14 cellular contexts compared by ENCODE assay signal in genomic region chr17:7016886-7017826, GRCh38. TPM values are rescaled to one million over a fixed set of nuclear protein-coding genes. Genes with fewer than 3 reads are reported as not detected.
DNase-seq lines count a peak whose midpoint lies in the region; ATAC-seq and TF ChIP-seq lines count a peak whose summit lies in the region.
"Had no signal": no experiment of that assay in that cellular context is flagged by ENCODE, and none has a peak within 500 bp of the region (broad histone marks: within the 10 kb centered on the region; RNA-seq: fewer than 3 reads in every experiment).

No MANE protein-coding gene starts in this region.

- no peaks in the 10 kb centered on the region for H3K9me2 ChIP-seq in hepatocyte (replicated peaks; ENCODE audit: insufficient read depth)

- no peak overlapping the region for H3K4me2 ChIP-seq in hepatocyte

- H3K27ac Mint-ChIP-seq in CD4-positive, alpha-beta memory T cell, result peak overlapping the region; percentile 52 to 98 (median 97)
- H3K27ac Mint-ChIP-seq in T-cell (peak overlapping the region; percentile 44 to 69), endodermal cell (no peak overlapping the region)

- H3K79me2 ChIP-seq in hepatocyte, result peaks cover 15% of the 10 kb centered on the region

- no peak overlapping the region for H2AFZ ChIP-seq in hepatocyte

- POLR2A ChIA-PET in CD4-positive, alpha-beta memory T cell (lab: Charles Lee; ENCODE audit: partially characterized antibody), result interaction anchor here (1.0 to 3.0 kb wide), 3 partner anchors 7 to 18 kb away, joined by 5 to 37 read pairs (median 16); partner anchors contain the start of genes BCL6B and SLC16A13
- POLR2A ChIA-PET in T-cell (lab: Charles Lee), result no interaction called here

- H3K4me1 ChIP-seq in CD4-positive, alpha-beta memory T cell (ENCODE audit: insufficient read depth, low read length), result peaks cover 53% of the 10 kb centered on the region
- H3K4me1 ChIP-seq in endodermal cell (ENCODE audit: control insufficient read depth, insufficient read depth, low read length) (no peaks in the 10 kb centered on the region), psoas muscle (peaks cover 30% of the 10 kb centered on the region), hepatocyte (ENCODE audit: insufficient read depth) (peaks cover 7% of the 10 kb centered on the region)

- peaks cover 9 to 32% of the 10 kb centered on the region in 2 donors for H3K36me3 Mint-ChIP-seq in CD4-positive, alpha-beta memory T cell
- H3K36me3 Mint-ChIP-seq in T-cell (peaks cover 3% of the 10 kb centered on the region), endodermal cell (ENCODE audit: low read depth) (peaks cover 18% of the 10 kb centered on the region)

- 92 to 93% methylated on average over 11 to 20 of the region's 20 CpGs for WGBS in endodermal cell (ENCODE audit: insufficient coverage in 1 of 2, insufficient read length in 1 of 2), 2 experiments
- WGBS in psoas muscle, 3 donors, result 62 to 77% (median 64%) methylated on average over 20 of the region's 20 CpGs
- WGBS in hepatocyte (ENCODE audit: low lambda C conversion rate, missing lambda C conversion rate), result 87% methylated on average over 20 of the region's 20 CpGs

- no peaks in the 10 kb centered on the region for H3K27me3 Mint-ChIP-seq in CD4-positive, alpha-beta memory T cell
- H3K27me3 Mint-ChIP-seq in T-cell (no peaks in the 10 kb centered on the region), endodermal cell (ENCODE audit: insufficient read depth) (peaks cover 17% of the 10 kb centered on the region)

- TF ChIP-seq CTCF in endodermal cell (conservative IDR thresholded peaks at IDR 0.05) (no peak), psoas muscle (IDR thresholded peaks at IDR 0.05) (no peak), hepatocyte (IDR thresholded peaks at IDR 0.05; ENCODE audit: poor library complexity) (no peak)

- no peaks in the 10 kb centered on the region for H4K20me1 ChIP-seq in hepatocyte (ENCODE audit: insufficient read depth, poor library complexity, severe bottlenecking)

- intact Hi-C loops in CD4-positive, alpha-beta memory T cell (cut with micrococcal nuclease), result loop anchor here (2.0 to 10.0 kb wide), 2 partner anchors 18 to 1432 kb away; partner anchors contain the start of gene NLRP1
- intact Hi-C loops in psoas muscle (cut with DNase I), result no loop called here

- H3K4me3 ChIP-seq in CD4-positive, alpha-beta memory T cell (ENCODE audit: low read length in 2 of 2), result no peak overlapping the region
- H3K4me3 ChIP-seq in endodermal cell (ENCODE audit: low read length), result no peak overlapping the region
- H3K4me3 ChIP-seq in psoas muscle, result peak overlapping the region; percentile 70
- H3K4me3 ChIP-seq in hepatocyte, result no peak overlapping the region

- no peaks in the 10 kb centered on the region for H3K27me3 ChIP-seq in CD4-positive, alpha-beta memory T cell (ENCODE audit: insufficient read depth, low read length)
- H3K27me3 ChIP-seq in endodermal cell (ENCODE audit: control insufficient read depth, insufficient read depth, low read length, poor library complexity, severe bottlenecking), result peaks cover 16% of the 10 kb centered on the region
- peaks cover 0 to 1% (median 0%) of the 10 kb centered on the region in 3 donors for H3K27me3 ChIP-seq in psoas muscle (ENCODE audit: insufficient read depth in 3 of 3, low read length in 2 of 3)
- H3K27me3 ChIP-seq in hepatocyte, result peaks cover under 1% of the 10 kb centered on the region

- peak overlapping the region in 7 of 8 donors; percentile 3 to 71 (median 18) for H3K4me3 Mint-ChIP-seq in CD4-positive, alpha-beta memory T cell
- H3K4me3 Mint-ChIP-seq in T-cell (peak overlapping the region in 2 of 3 donors; percentile 34 to 54), endodermal cell (no peak overlapping the region)

- peak overlapping the region; percentile 96 for H3K27ac ChIP-seq in CD4-positive, alpha-beta memory T cell (ENCODE audit: low read depth, low read length)
- no peak overlapping the region for H3K27ac ChIP-seq in endodermal cell (ENCODE audit: low read depth, low read length)
- peak overlapping the region; percentile 80 for H3K27ac ChIP-seq in psoas muscle
- no peak overlapping the region for H3K27ac ChIP-seq in hepatocyte

- no peaks in the 10 kb centered on the region for H3K9me3 ChIP-seq in CD4-positive, alpha-beta memory T cell (ENCODE audit: control insufficient read depth in 1 of 2, low read length in 2 of 2)
- no peaks in the 10 kb centered on the region for H3K9me3 ChIP-seq in endodermal cell (ENCODE audit: control insufficient read depth, low read length)
- H3K9me3 ChIP-seq in psoas muscle, result no peaks in the 10 kb centered on the region
- no peaks in the 10 kb centered on the region for H3K9me3 ChIP-seq in hepatocyte (ENCODE audit: low read depth)
- H3K9me3 ChIP-seq: neutrophil had no signal

- no peak overlapping the region for H3K9ac ChIP-seq in endodermal cell (ENCODE audit: extremely low read depth, low read length, poor library complexity, severe bottlenecking)

- H3K36me3 ChIP-seq in CD4-positive, alpha-beta memory T cell (ENCODE audit: insufficient read depth, low read length), result peaks cover 8% of the 10 kb centered on the region
- H3K36me3 ChIP-seq in endodermal cell (ENCODE audit: control insufficient read depth, insufficient read depth, low read length), result peaks cover 3% of the 10 kb centered on the region
- H3K36me3 ChIP-seq in psoas muscle (ENCODE audit: insufficient read depth in 1 of 2, low read depth in 1 of 2), result peaks cover 0 to 12% of the 10 kb centered on the region in 2 donors
- no peaks in the 10 kb centered on the region for H3K36me3 ChIP-seq in hepatocyte (replicated peaks; ENCODE audit: insufficient read depth, low read depth)

- CTCF ChIA-PET in CD4-positive, alpha-beta memory T cell (lab: Charles Lee; ENCODE audit: partially characterized antibody), result interaction anchor here (1.1 to 6.8 kb wide), 5 partner anchors 13 to 103 kb away, joined by 3 to 64 read pairs (median 5); no protein-coding TSS in a partner anchor
- CTCF ChIA-PET in T-cell (lab: Charles Lee), result interaction anchor here (0.7 to 1.0 kb wide), 2 partner anchors 13 to 106 kb away, joined by 3 read pairs; no protein-coding TSS in a partner anchor

- H3K9me3 Mint-ChIP-seq in CD4-positive, alpha-beta memory T cell, result no peaks in the 10 kb centered on the region
- H3K9me3 Mint-ChIP-seq in T-cell (no peaks in the 10 kb centered on the region), endodermal cell (no peaks in the 10 kb centered on the region)

- H3K4me1 Mint-ChIP-seq in CD4-positive, alpha-beta memory T cell, result peaks cover 30 to 86% (median 50%) of the 10 kb centered on the region in 4 donors
- H3K4me1 Mint-ChIP-seq in T-cell, result peaks cover 56 to 70% (median 67%) of the 10 kb centered on the region in 3 donors
- H3K4me1 Mint-ChIP-seq in endodermal cell, result peaks cover 30% of the 10 kb centered on the region

- ATAC-seq in T-cell (replicated peaks in 1 of 4) (no peak), psoas muscle (no peak)
- ATAC-seq: SK-N-SH treated with all-trans-retinoic acid at 6 μM for 48 hours had no signal

- DNase-seq in CD4-positive, alpha-beta memory T cell, result no peak
- no peak for DNase-seq in T-cell
- DNase-seq in endodermal cell, result peak; percentile 48
- DNase-seq in psoas muscle, result no peak
- no peak for DNase-seq in hepatocyte (ENCODE audit: low spot score)
- DNase-seq in H4 (ENCODE audit: low spot score), result no peak
- no peak for DNase-seq in NCI-H146 (lab: John Stamatoyannopoulos, UW)
- no peak for DNase-seq in NCI-H748 treated with DMSO at 0.1 percent for 48 hours (lab: John Stamatoyannopoulos, UW)
- DNase-seq: DMS 273 treated with DMSO at 0.1 percent for 48 hours, GOT3, NCI-H510A treated with DMSO at 0.1 percent for 48 hours had no signal

RNA-seq across cellular contexts. Expression of gene RNASEK, which starts 4.7 kb away (rescaled TPM):
- total RNA-seq in CD4-positive, alpha-beta memory T cell, result 100 to 1,000 TPM; 166 to 179 TPM
- polyA plus RNA-seq in CD4-positive, alpha-beta memory T cell, result 100 to 1,000 TPM; 410 to 812 TPM
- 100 to 1,000 TPM in 4 of 5 donors, 10 to 100 TPM in 1; 98.3 to 160 (median 133) TPM for total RNA-seq in T-cell
- 100 to 1,000 TPM; 233 to 277 TPM for total RNA-seq in endodermal cell
- 221 TPM for polyA plus RNA-seq in endodermal cell (2013, experiment 1 of 2)
- 204 TPM for polyA plus RNA-seq in endodermal cell (2013, experiment 2 of 2)
- total RNA-seq in psoas muscle, result 100 to 1,000 TPM; 113 to 148 (median 139) TPM
- polyA plus RNA-seq in psoas muscle, result 100 to 1,000 TPM; 233 to 321 (median 236) TPM
- total RNA-seq in hepatocyte, result 309 and 434 TPM in 2 replicates
- 889 and 995 TPM in 2 replicates for polyA plus RNA-seq in hepatocyte
- 166 and 188 TPM in 2 replicates for total RNA-seq in H4 (2014; rRNA removed; shearing (Covaris generic))

RNA-seq across cellular contexts. Expression of gene BCL6B, which starts 5.7 kb away (rescaled TPM):
- not detected for total RNA-seq in CD4-positive, alpha-beta memory T cell
- not detected for polyA plus RNA-seq in CD4-positive, alpha-beta memory T cell
- total RNA-seq in T-cell, result under 1 TPM in 1 of 5 donors, not detected in 4; 0.53 TPM
- 1 to 10 TPM; 2.9 to 7.0 TPM for total RNA-seq in endodermal cell
- 2.0 TPM for polyA plus RNA-seq in endodermal cell (2013, experiment 1 of 2)
- polyA plus RNA-seq in endodermal cell (2013, experiment 2 of 2), result 1.1 TPM
- 10 to 100 TPM in 2 of 4 donors, 1 to 10 TPM in 2; 6.1 to 11.9 (median 10.1) TPM for total RNA-seq in psoas muscle
- 1 to 10 TPM; 2.0 to 4.4 (median 4.3) TPM for polyA plus RNA-seq in psoas muscle
- 0.53 and 1.1 TPM in 2 replicates for total RNA-seq in hepatocyte
- 0.95 and 1.1 TPM in 2 replicates for polyA plus RNA-seq in hepatocyte
- not detected in 2 replicates for total RNA-seq in H4 (2014; rRNA removed; shearing (Covaris generic))
- total RNA-seq: MCF 10A had no signal

RNA-seq across cellular contexts. Expression of gene SLC16A13, which starts 18.7 kb away (rescaled TPM):
- 10 to 100 TPM; 13.1 to 13.7 TPM for total RNA-seq in CD4-positive, alpha-beta memory T cell
- polyA plus RNA-seq in CD4-positive, alpha-beta memory T cell, result 1 to 10 TPM in 1 of 2 donors, under 1 TPM in 1; 0.93 to 1.8 TPM
- total RNA-seq in T-cell, result 10 to 100 TPM in 3 of 5 donors, 1 to 10 TPM in 2; 3.8 to 17.6 (median 15.4) TPM
- 10 to 100 TPM; 18.8 to 19.9 TPM for total RNA-seq in endodermal cell
- polyA plus RNA-seq in endodermal cell (2013, experiment 1 of 2), result 4.3 TPM
- polyA plus RNA-seq in endodermal cell (2013, experiment 2 of 2), result 4.3 TPM
- 1 to 10 TPM in 1 of 4 donors, under 1 TPM in 3; 0.57 to 1.5 (median 0.72) TPM for total RNA-seq in psoas muscle
- under 1 TPM; 0.17 to 0.40 (median 0.40) TPM for polyA plus RNA-seq in psoas muscle
- 6.2 TPM in 2 replicates for total RNA-seq in hepatocyte
- 18.8 and 21.1 TPM in 2 replicates for polyA plus RNA-seq in hepatocyte
- total RNA-seq in H4 (2014; rRNA removed; shearing (Covaris generic)), result 0.77 TPM in 1 of 2 replicates, not detected in the other

RNA-seq across cellular contexts. Expression of gene ALOX12, which starts 21.3 kb away (rescaled TPM):
- total RNA-seq in CD4-positive, alpha-beta memory T cell, result not detected
- polyA plus RNA-seq in CD4-positive, alpha-beta memory T cell, result under 1 TPM in 1 of 2 donors, not detected in 1; 0.19 TPM
- total RNA-seq in T-cell (under 1 TPM in 3 of 5 donors, not detected in 2; 0.12 to 0.78 (median 0.13) TPM), endodermal cell (under 1 TPM; 0.46 to 0.92 TPM), psoas muscle (not detected), hepatocyte (not detected in 2 replicates)
- polyA plus RNA-seq in endodermal cell (2013, experiment 1 of 2), result 0.18 TPM
- not detected for polyA plus RNA-seq in endodermal cell (2013, experiment 2 of 2)
- polyA plus RNA-seq in psoas muscle (under 1 TPM in 1 of 3 donors, not detected in 2; 0.03 TPM), hepatocyte (0.33 and 0.40 TPM in 2 replicates)
- not detected in 2 replicates for total RNA-seq in H4 (2014; rRNA removed; shearing (Covaris generic))
- total RNA-seq: MCF 10A had no signal

RNA-seq across cellular contexts. Expression of gene SLC16A11, which starts 26.7 kb away (rescaled TPM):
- total RNA-seq in CD4-positive, alpha-beta memory T cell, result 1 to 10 TPM in 1 of 2 experiments, under 1 TPM in 1; 0.89 to 1.2 TPM
- polyA plus RNA-seq in CD4-positive, alpha-beta memory T cell, result under 1 TPM; 0.50 to 0.69 TPM
- total RNA-seq in T-cell (1 to 10 TPM; 1.4 to 2.2 (median 1.8) TPM), endodermal cell (under 1 TPM; 0.24 to 0.44 TPM), psoas muscle (under 1 TPM in 2 of 4 donors, not detected in 2; 0.36 to 0.42 TPM), hepatocyte (0.93 TPM in 1 of 2 replicates, not detected in the other)
- 0.43 TPM for polyA plus RNA-seq in endodermal cell (2013, experiment 1 of 2)
- polyA plus RNA-seq in endodermal cell (2013, experiment 2 of 2), result 0.54 TPM
- polyA plus RNA-seq in psoas muscle (1 to 10 TPM in 1 of 3 donors, under 1 TPM in 2; 0.34 to 1.2 (median 0.77) TPM), hepatocyte (2.4 and 3.6 TPM in 2 replicates)
- not detected in 2 replicates for total RNA-seq in H4 (2014; rRNA removed; shearing (Covaris generic))
- total RNA-seq: MCF 10A had no signal

Comparison
In these comparisons a context has a peak if more than half of its experiments do, and no peak if none do; other contexts are left out.
1. H3K27ac ChIP-seq: peak in CD4-positive, alpha-beta memory T cell (single experiment) and psoas muscle (single experiment); none in endodermal cell (single experiment) and hepatocyte (single experiment).